In the genomic region with DNA sequence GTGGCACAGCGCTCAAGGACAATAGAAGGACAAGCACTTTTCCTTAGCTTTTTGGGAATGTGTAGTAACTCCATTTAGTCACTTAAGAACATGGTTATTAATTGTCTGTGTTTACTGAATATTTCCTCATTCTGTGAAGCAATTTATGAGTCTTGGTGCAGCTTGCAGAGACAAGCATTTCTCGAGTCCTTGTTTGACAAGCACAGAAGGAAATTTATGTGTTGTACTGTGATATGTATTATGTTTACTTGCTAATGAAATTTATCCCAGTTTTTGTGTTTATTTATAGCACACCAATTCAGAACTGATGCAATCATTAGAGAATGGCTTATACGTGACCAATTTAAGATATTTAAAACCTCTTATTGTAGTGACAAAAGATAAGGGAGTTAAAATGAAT, we compare ENCODE assay signal across 22 cellular contexts.
A peak's percentile ranks its signal among the peaks of the same experiment; 100 is the strongest.
DNase-seq lines count a peak whose midpoint lies in the region; ATAC-seq, FAIRE-seq and TF ChIP-seq lines count a peak whose summit lies in the region.
"Had no signal": no experiment of that assay in that cellular context is flagged by ENCODE, and none has a peak within 500 bp of the region (broad histone marks: within the 10 kb centered on the region; RNA-seq: fewer than 3 reads in every experiment).

No MANE protein-coding gene starts in this region.

- intact Hi-C loops in right cardiac atrium (cut with DNase I) (no loop called here), stomach (cut with DNase I; ENCODE audit: low total_unique reads) (no loop called here)

- H3K4me1 ChIP-seq in mesenchymal stem cell (ENCODE audit: control insufficient read depth, insufficient read depth, low read depth, low read length) (no peaks in the 10 kb centered on the region), right cardiac atrium (ENCODE audit: control insufficient read depth, insufficient read depth, low read length) (no peaks in the 10 kb centered on the region), stomach (peaks cover 0 to 4% (median 0%) of the 10 kb centered on the region in 4 donors)

- H3K18ac ChIP-seq in mesenchymal stem cell (ENCODE audit: low read depth in 1 of 2, low read length in 2 of 2) = no peak overlapping the region

- no peak overlapping the region for H2BK5ac ChIP-seq in mesenchymal stem cell (ENCODE audit: low read depth, low read length, poor library complexity, severe bottlenecking)

- TF ChIP-seq CTCF in AG10803 (conservative IDR thresholded peaks at IDR 0.05; ENCODE audit: low read length) = no peak
- no peak for TF ChIP-seq CTCF in stomach (IDR thresholded peaks at IDR 0.05)

- FAIRE-seq in colon (lab: Jason Lieb, UNC) = peak; percentile 21
- FAIRE-seq: A204.1, GM12891, GM18507 had no signal

- H3K4me3 ChIP-seq in AG10803 (ENCODE audit: low read length) = no peak overlapping the region
- no peak overlapping the region for H3K4me3 ChIP-seq in mesenchymal stem cell (ENCODE audit: insufficient read depth in 1 of 2, low read depth in 1 of 2, low read length in 2 of 2)
- no peak overlapping the region for H3K4me3 ChIP-seq in right cardiac atrium (ENCODE audit: low read length)
- H3K4me3 ChIP-seq in stomach = no peak overlapping the region
- H3K4me3 ChIP-seq: GM23338 had no signal

- H3K9ac ChIP-seq in mesenchymal stem cell (ENCODE audit: low read length) = no peak overlapping the region

- H3K27ac ChIP-seq in mesenchymal stem cell (ENCODE audit: low read length, poor library complexity, severe bottlenecking) (no peak overlapping the region), right cardiac atrium (ENCODE audit: low read length) (no peak overlapping the region), stomach (no peak overlapping the region)
- H3K27ac ChIP-seq: 22Rv1 had no signal

- H2BK15ac ChIP-seq in mesenchymal stem cell (ENCODE audit: low read depth, poor library complexity, severe bottlenecking) = no peak overlapping the region

- TF ChIP-seq POLR2A in stomach (IDR thresholded peaks at IDR 0.05) = no peak

- no peak overlapping the region for H2AFZ ChIP-seq in mesenchymal stem cell (ENCODE audit: low read depth, low read length)
- H2AFZ ChIP-seq: GM23338 had no signal

- DNase-seq in AG10803 (ENCODE audit: low read depth) = peak; percentile 13
- DNase-seq in mesenchymal stem cell = peak; percentile 19
- no peak for DNase-seq in right cardiac atrium
- no peak for DNase-seq in NCI-H2081 treated with DMSO at 0.1 percent for 48 hours (lab: John Stamatoyannopoulos, UW)
- DNase-seq in stomach = no peak
- DNase-seq: C1 segment of cervical spinal cord; Calu3; CD4-positive, alpha-beta memory T cell; COR-L47; DMS53; DMS79 treated with DMSO at 0.1 percent for 48 hours; GF-D8; H9 had no signal

- no peak overlapping the region for H3K14ac ChIP-seq in mesenchymal stem cell (ENCODE audit: low read length in 2 of 2)

- no peak overlapping the region for H4K8ac ChIP-seq in mesenchymal stem cell (ENCODE audit: low read length)

- H3K79me1 ChIP-seq in mesenchymal stem cell (replicated peaks; ENCODE audit: low read length, poor library complexity, severe bottlenecking) = no peaks in the 10 kb centered on the region

- H2BK12ac ChIP-seq in mesenchymal stem cell (ENCODE audit: low read length in 2 of 2) = no peak overlapping the region

- no peak overlapping the region for H4K91ac ChIP-seq in mesenchymal stem cell (ENCODE audit: low read length)

- no peak overlapping the region for H2AK5ac ChIP-seq in mesenchymal stem cell (ENCODE audit: low read length, severe bottlenecking)

- ATAC-seq in esophagus mucosa (peak; percentile 55), right cardiac atrium (no peak), GM18517 (IDR thresholded peaks at IDR 0.05; ENCODE audit: unreplicated experiment) (no peak)
- ATAC-seq: GM23338, HCT116 had no signal

- TF ChIP-seq EP300 in stomach (IDR thresholded peaks at IDR 0.05) = no peak

- 59% methylated on average over 2 of the region's 3 CpGs for WGBS in mesenchymal stem cell
- 68% methylated on average over 3 of the region's 3 CpGs for WGBS in right cardiac atrium
- 61 to 71% (median 65%) methylated on average over 3 of the region's 3 CpGs for WGBS in stomach, 5 donors

- H3K27me3 ChIP-seq in mesenchymal stem cell (ENCODE audit: control insufficient read depth in 1 of 2, insufficient read depth in 1 of 2, low read length in 2 of 2) (no peaks in the 10 kb centered on the region), right cardiac atrium (ENCODE audit: control insufficient read depth, insufficient read depth) (no peaks in the 10 kb centered on the region), stomach (no peaks in the 10 kb centered on the region)

- H3K4ac ChIP-seq in mesenchymal stem cell (ENCODE audit: low read depth in 1 of 2, low read length in 2 of 2) = no peak overlapping the region

- H3K9me3 ChIP-seq in mesenchymal stem cell (ENCODE audit: control insufficient read depth, low read length) (no peaks in the 10 kb centered on the region), right cardiac atrium (ENCODE audit: control insufficient read depth, low read length) (no peaks in the 10 kb centered on the region), stomach (no peaks in the 10 kb centered on the region)

- H2BK120ac ChIP-seq in mesenchymal stem cell (ENCODE audit: low read depth, low read length) = no peak overlapping the region

- H3K4me2 ChIP-seq in mesenchymal stem cell (ENCODE audit: low read length, poor library complexity, severe bottlenecking) = no peak overlapping the region
- H3K4me2 ChIP-seq: GM23338 had no signal

- H3K36me3 ChIP-seq in mesenchymal stem cell (ENCODE audit: control insufficient read depth in 1 of 2, insufficient read depth in 2 of 2, low read depth in 1 of 2, low read length in 2 of 2) = no peaks in the 10 kb centered on the region
- H3K36me3 ChIP-seq in stomach = no peaks in the 10 kb centered on the region

- no peak overlapping the region for H3K23ac ChIP-seq in mesenchymal stem cell (ENCODE audit: low read length in 2 of 2)

Comparison
In these comparisons a context has a peak if more than half of its experiments do, and no peak if none do; other contexts are left out.
1. DNase-seq: peak in AG10803 (single experiment) and mesenchymal stem cell (single experiment); none in right cardiac atrium (0 of 3), NCI-H2081 treated with DMSO at 0.1 percent for 48 hours (single experiment) and stomach (single experiment).